In the genomic region with DNA sequence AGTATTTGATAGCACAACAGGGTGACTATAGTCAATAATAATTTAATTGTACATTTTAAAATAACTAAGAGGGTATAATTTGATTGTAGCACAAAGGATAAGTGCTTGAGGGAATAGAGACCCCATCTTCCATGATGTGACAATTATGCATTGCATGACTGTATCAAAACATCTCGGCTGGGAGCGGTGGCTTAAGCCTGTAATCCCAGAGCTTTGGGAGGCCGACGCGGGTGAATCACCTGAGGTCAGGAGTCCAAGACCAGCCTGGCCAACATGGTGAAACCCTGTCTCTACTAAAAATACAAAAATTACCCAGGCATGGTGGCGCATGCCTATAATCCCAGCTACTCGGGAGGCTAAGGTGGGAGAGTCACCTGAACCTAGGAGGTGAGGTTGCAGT, we compare ENCODE assay signal across 18 cellular contexts. TPM values are rescaled to one million over a fixed set of nuclear protein-coding genes. Genes with fewer than 3 reads are reported as not detected.
"Had no signal": no experiment of that assay in that cellular context is flagged by ENCODE, and none has a peak within 500 bp of the region (broad histone marks: within the 10 kb centered on the region; RNA-seq: fewer than 3 reads in every experiment).

No MANE protein-coding gene starts in this region.

RNA-seq across cellular contexts. Expression of a gene that starts 38.3 kb away (rescaled TPM):
- total RNA-seq: activated B cell treated with CpG ODN at 0.5 μM for 24 hours; activated CD4-positive, alpha-beta T cell treated with anti-CD3 and anti-CD28 coated beads, Interleukin-2, amount 10 ng/mL, durations not matched to agents 24 days and 14 days; activated CD8-positive, alpha-beta memory T cell treated with anti-CD3 and anti-CD28 coated beads for 36 hours; activated CD8-positive, alpha-beta T cell treated with anti-CD3 and anti-CD28 coated beads for 36 hours; activated naive CD4-positive, alpha-beta T cell treated with anti-CD3 and anti-CD28 coated beads for 36 hours; activated naive CD8-positive, alpha-beta T cell treated with anti-CD3 and anti-CD28 coated beads for 36 hours; T-helper 17 cell; T-helper 2 cell treated with Interferon-gamma antibody and Interleukin-4, amounts not matched to agents 100 ng/mL and 5 ng/mL, for 36 hours had no signal

RNA-seq across cellular contexts. Expression of a gene that starts 44.5 kb away (rescaled TPM):
- total RNA-seq: activated B cell treated with CpG ODN at 0.5 μM for 24 hours; activated CD4-positive, alpha-beta memory T cell treated with anti-CD3 and anti-CD28 coated beads for 36 hours; activated CD4-positive, alpha-beta T cell treated with anti-CD3 and anti-CD28 coated beads, Interleukin-2, amount 10 ng/mL, durations not matched to agents 24 days and 14 days; activated CD8-positive, alpha-beta memory T cell treated with anti-CD3 and anti-CD28 coated beads for 36 hours; activated CD8-positive, alpha-beta T cell treated with anti-CD3 and anti-CD28 coated beads for 36 hours; activated naive CD4-positive, alpha-beta T cell treated with anti-CD3 and anti-CD28 coated beads for 36 hours; activated naive CD4-positive, alpha-beta T cell treated with anti-CD3 and anti-CD28 coated beads, Interleukin-2, amount 50 U/mL, for 72 hours; activated naive CD8-positive, alpha-beta T cell treated with anti-CD3 and anti-CD28 coated beads for 36 hours; activated T-cell treated with anti-CD3 and anti-CD28 coated beads, Interleukin-2, amount 50 U/mL, for 4 hours; activated T-cell treated with anti-CD3 and anti-CD28 coated beads, Interleukin-2, amount 50 U/mL, for 72 hours; activated T-helper 1 cell treated with anti-CD3 and anti-CD28 coated beads, Interleukin-12 subunit alpha, Interleukin-12 subunit beta, Interleukin-2, Interleukin-4 antibody, amounts not matched to agents 30 ng/mL and 10 ng/mL and 1 ng/mL, durations not matched to agents 14 hours and 24 hours and 36 hours; activated T-helper 17 cell treated with anti-CD3 and anti-CD28 coated beads, Interleukin-2, amount 50 U/mL, for 72 hours; aorta; bronchial epithelial cell; cardiac muscle cell; chondrocyte; T-helper 17 cell; T-helper 2 cell treated with Interferon-gamma antibody and Interleukin-4, amounts not matched to agents 100 ng/mL and 5 ng/mL, for 36 hours had no signal
